In genomic region chr1:202046227-202046626, GRCh38 we compare ENCODE assay signal across 11 cellular contexts. TPM values are rescaled to one million over a fixed set of nuclear protein-coding genes. Genes with fewer than 3 reads are reported as not detected.
DNase-seq lines count a peak whose midpoint lies in the region; TF ChIP-seq lines count a peak whose summit lies in the region.
"Had no signal": no experiment of that assay in that cellular context is flagged by ENCODE, and none has a peak within 500 bp of the region (broad histone marks: within the 10 kb centered on the region; RNA-seq: fewer than 3 reads in every experiment).

No MANE protein-coding gene starts in this region.

- peak overlapping the region; percentile 60 for H3K4me3 Mint-ChIP-seq in type B pancreatic cell
- no peak overlapping the region for H3K4me3 Mint-ChIP-seq in activated CD4-positive, alpha-beta memory T cell treated with anti-CD3 and anti-CD28 coated beads for 36 hours

- peak overlapping the region; percentile 91 for H3K27ac Mint-ChIP-seq in type B pancreatic cell
- no peak overlapping the region for H3K27ac Mint-ChIP-seq in activated CD4-positive, alpha-beta memory T cell treated with anti-CD3 and anti-CD28 coated beads for 36 hours
- H3K27ac Mint-ChIP-seq: activated naive CD8-positive, alpha-beta T cell treated with anti-CD3 and anti-CD28 coated beads for 36 hours had no signal

- no peak for TF ChIP-seq CTCF in type B pancreatic cell (conservative IDR thresholded peaks at IDR 0.05)

- H3K36me3 Mint-ChIP-seq in type B pancreatic cell, result no peaks in the 10 kb centered on the region
- H3K36me3 Mint-ChIP-seq in activated CD4-positive, alpha-beta memory T cell treated with anti-CD3 and anti-CD28 coated beads for 36 hours, result no peaks in the 10 kb centered on the region
- H3K36me3 Mint-ChIP-seq: activated naive CD8-positive, alpha-beta T cell treated with anti-CD3 and anti-CD28 coated beads for 36 hours had no signal

- DNase-seq in NCI-H1105 treated with DMSO at 0.1 percent for 48 hours (lab: John Stamatoyannopoulos, UW) (peak; percentile 92), NCI-H774 (lab: John Stamatoyannopoulos, UW) (peak; percentile 91), iPS-NIHi7 (ENCODE audit: extremely low spot score) (peak; percentile 8), type B pancreatic cell (ENCODE audit: extremely low spot score, unreplicated experiment) (no peak), G401 (ENCODE audit: low spot score) (no peak), inferior parietal cortex (ENCODE audit: extremely low spot score) (no peak)
- no peak for DNase-seq in activated CD4-positive, alpha-beta memory T cell treated with anti-CD3 and anti-CD28 coated beads for 36 hours
- DNase-seq: activated naive CD8-positive, alpha-beta T cell treated with anti-CD3 and anti-CD28 coated beads for 36 hours; DND-41; mesendoderm; NCI-H226 had no signal

- CTCF ChIA-PET in activated CD4-positive, alpha-beta memory T cell treated with anti-CD3 and anti-CD28 coated beads for 36 hours (lab: Charles Lee), result no interaction called here

- H3K4me1 Mint-ChIP-seq in type B pancreatic cell (ENCODE audit: unreplicated experiment), result peaks cover 9% of the 10 kb centered on the region
- H3K4me1 Mint-ChIP-seq in activated CD4-positive, alpha-beta memory T cell treated with anti-CD3 and anti-CD28 coated beads for 36 hours (ENCODE audit: low read depth), result no peaks in the 10 kb centered on the region

- POLR2A ChIA-PET in activated CD4-positive, alpha-beta memory T cell treated with anti-CD3 and anti-CD28 coated beads for 36 hours (lab: Charles Lee), result no interaction called here

- in situ Hi-C loops in G401 (cut with HindIII; ENCODE audit: low sequenced_read_pairs), result no loop called here

- no peaks in the 10 kb centered on the region for H3K27me3 Mint-ChIP-seq in type B pancreatic cell
- H3K27me3 Mint-ChIP-seq in activated CD4-positive, alpha-beta memory T cell treated with anti-CD3 and anti-CD28 coated beads for 36 hours, result peaks cover 5% of the 10 kb centered on the region

- H3K9me3 Mint-ChIP-seq in type B pancreatic cell, result no peaks in the 10 kb centered on the region
- H3K9me3 Mint-ChIP-seq in activated CD4-positive, alpha-beta memory T cell treated with anti-CD3 and anti-CD28 coated beads for 36 hours, result no peaks in the 10 kb centered on the region
- H3K9me3 Mint-ChIP-seq: activated naive CD8-positive, alpha-beta T cell treated with anti-CD3 and anti-CD28 coated beads for 36 hours had no signal

- intact Hi-C loops in activated CD4-positive, alpha-beta memory T cell treated with anti-CD3 and anti-CD28 coated beads for 36 hours (cut with micrococcal nuclease), result no loop called here

RNA-seq across cellular contexts. Expression of gene ELF3, which starts 35.8 kb away (rescaled TPM):
- 237 and 498 TPM in 2 replicates for total RNA-seq in type B pancreatic cell (ENCODE audit: low replicate concordance)
- 3.4 and 3.8 TPM in 2 replicates for total RNA-seq in G401 (2014; rRNA removed; shearing (Covaris generic))
- under 1 TPM; 0.12 to 0.46 TPM for total RNA-seq in activated CD4-positive, alpha-beta memory T cell treated with anti-CD3 and anti-CD28 coated beads for 36 hours

Comparison
In these comparisons a context has a peak if more than half of its experiments do, and no peak if none do; other contexts are left out.
1. DNase-seq: peak in NCI-H1105 treated with DMSO at 0.1 percent for 48 hours (single experiment), NCI-H774 (single experiment) and iPS-NIHi7 (single experiment); none in type B pancreatic cell (single experiment), G401 (single experiment), inferior parietal cortex (single experiment) and activated CD4-positive, alpha-beta memory T cell treated with anti-CD3 and anti-CD28 coated beads for 36 hours (single experiment).
2. RNA of gene ELF3, which starts 35.8 kb away (total RNA-seq): 237 to 498 TPM in type B pancreatic cell; 3.4 to 3.8 TPM in G401 and 0.12 to 0.46 TPM in activated CD4-positive, alpha-beta memory T cell treated with anti-CD3 and anti-CD28 coated beads for 36 hours; every median in the first group is over 10 times any median in the second.